Comparison of ENCODE assay signal across 16 cellular contexts in the genomic region with DNA sequence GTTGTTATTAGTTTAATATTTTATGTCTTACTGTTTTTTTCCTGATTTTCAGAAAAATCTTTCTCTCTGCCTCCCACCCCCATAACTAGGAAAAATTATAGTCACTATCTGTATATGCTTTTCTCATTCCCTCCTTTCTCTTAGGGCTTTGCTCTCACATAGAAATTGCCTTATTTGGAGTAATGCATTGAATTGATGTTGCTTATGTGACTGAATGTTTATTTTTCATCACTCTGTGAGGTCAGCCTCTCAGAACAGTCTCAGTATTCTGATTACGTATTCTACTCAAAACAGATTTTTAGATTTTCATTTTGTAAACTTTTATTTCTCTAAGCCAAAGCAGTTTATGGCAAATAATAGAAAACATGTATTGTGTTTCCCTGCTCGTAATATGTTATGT.
DNase-seq lines count a peak whose midpoint lies in the region; TF ChIP-seq lines count a peak whose summit lies in the region.
"Had no signal": no experiment of that assay in that cellular context is flagged by ENCODE, and none has a peak within 500 bp of the region (broad histone marks: within the 10 kb centered on the region; RNA-seq: fewer than 3 reads in every experiment).

No MANE protein-coding gene starts in this region.

- no peak overlapping the region for H2BK12ac ChIP-seq in mesenchymal stem cell (ENCODE audit: low read length in 2 of 2)

- H3K4me1 Mint-ChIP-seq in nephron progenitor cell, result no peaks in the 10 kb centered on the region

- H3K36me3 ChIP-seq in ascending aorta (no peaks in the 10 kb centered on the region), duodenal mucosa (ENCODE audit: control insufficient read depth in 1 of 2, insufficient read depth in 2 of 2, low read length in 2 of 2) (peaks cover 3 to 4% of the 10 kb centered on the region in 2 donors), mesenchymal stem cell (ENCODE audit: control insufficient read depth in 1 of 2, insufficient read depth in 2 of 2, low read depth in 1 of 2, low read length in 2 of 2) (peaks cover 3 to 9% of the 10 kb centered on the region in 2 experiments)

- TF ChIP-seq CTCF in ascending aorta (IDR thresholded peaks at IDR 0.05) (no peak), nephron progenitor cell (IDR thresholded peaks at IDR 0.05) (no peak)

- no peak overlapping the region for H3K14ac ChIP-seq in mesenchymal stem cell (ENCODE audit: low read length in 2 of 2)

- H4K91ac ChIP-seq in mesenchymal stem cell (ENCODE audit: low read length), result no peak overlapping the region

- H3K9me3 Mint-ChIP-seq in nephron progenitor cell, result no peaks in the 10 kb centered on the region

- H3K4me3 ChIP-seq in ascending aorta (no peak overlapping the region), duodenal mucosa (ENCODE audit: low read depth in 1 of 2, low read length in 2 of 2) (no peak overlapping the region), mesenchymal stem cell (ENCODE audit: insufficient read depth in 1 of 2, low read depth in 1 of 2, low read length in 2 of 2) (no peak overlapping the region)

- no peak overlapping the region for H2BK5ac ChIP-seq in mesenchymal stem cell (ENCODE audit: low read depth, low read length, poor library complexity, severe bottlenecking)

- H3K4ac ChIP-seq in mesenchymal stem cell (ENCODE audit: low read depth in 1 of 2, low read length in 2 of 2), result no peak overlapping the region

- no peak overlapping the region for H3K27ac Mint-ChIP-seq in nephron progenitor cell

- H3K9ac ChIP-seq in duodenal mucosa (ENCODE audit: low read depth in 1 of 2, low read length in 2 of 2), result no peak overlapping the region
- no peak overlapping the region for H3K9ac ChIP-seq in mesenchymal stem cell (ENCODE audit: low read length)

- H3K18ac ChIP-seq in mesenchymal stem cell (ENCODE audit: low read depth in 1 of 2, low read length in 2 of 2), result no peak overlapping the region

- intact Hi-C loops in ascending aorta (cut with DNase I), result loop anchor here (5.0 kb wide), 1 partner anchor 290 kb away; no protein-coding TSS in a partner anchor

- peaks cover 5% of the 10 kb centered on the region for H3K79me1 ChIP-seq in mesenchymal stem cell (replicated peaks; ENCODE audit: low read length, poor library complexity, severe bottlenecking)

- H4K8ac ChIP-seq in mesenchymal stem cell (ENCODE audit: low read length), result no peak overlapping the region

- H3K27ac ChIP-seq in ascending aorta, result peak overlapping the region; percentile 68 to 69
- peak overlapping the region; percentile 42 for H3K27ac ChIP-seq in duodenal mucosa (ENCODE audit: low read depth, low read length)
- H3K27ac ChIP-seq in mesenchymal stem cell (ENCODE audit: low read length, poor library complexity, severe bottlenecking), result no peak overlapping the region
- H3K27ac ChIP-seq: C4-2B had no signal

- no peak overlapping the region for H2BK120ac ChIP-seq in mesenchymal stem cell (ENCODE audit: low read depth, low read length)

- DNase-seq in EH (ENCODE audit: low read depth) (peak; percentile 63), ascending aorta (ENCODE audit: low spot score in 2 of 2) (no peak), mesenchymal stem cell (peak; percentile 47), AG20443 (ENCODE audit: low spot score) (no peak), NK-92 (lab: John Stamatoyannopoulos, UW; ENCODE audit: unreplicated experiment) (no peak), nephron progenitor cell (no peak), anterior cingulate cortex (lab: John Stamatoyannopoulos, UW) (no peak)
- DNase-seq: COR-L47, Karpas-422, MM.1S, NCI-H1105, NCI-H1694 treated with DMSO at 0.1 percent for 48 hours, NCI-H748 treated with DMSO at 0.1 percent for 48 hours, Right ventricle myocardium superior had no signal

- WGBS in mesenchymal stem cell, result no CpG with 5 or more reads among the region's 2 CpGs

- no peaks in the 10 kb centered on the region for H3K27me3 Mint-ChIP-seq in nephron progenitor cell (ENCODE audit: low read depth, poor library complexity)

- H3K9me3 ChIP-seq in ascending aorta (no peaks in the 10 kb centered on the region), duodenal mucosa (ENCODE audit: control insufficient read depth in 1 of 2, low read length in 2 of 2) (no peaks in the 10 kb centered on the region), mesenchymal stem cell (ENCODE audit: control insufficient read depth, low read length) (no peaks in the 10 kb centered on the region)

- H3K27me3 ChIP-seq in ascending aorta (no peaks in the 10 kb centered on the region), duodenal mucosa (ENCODE audit: control insufficient read depth in 1 of 2, insufficient read depth in 2 of 2, low read length in 2 of 2) (no peaks in the 10 kb centered on the region), mesenchymal stem cell (ENCODE audit: control insufficient read depth in 1 of 2, insufficient read depth in 1 of 2, low read length in 2 of 2) (no peaks in the 10 kb centered on the region)

- H2AK5ac ChIP-seq in mesenchymal stem cell (ENCODE audit: low read length, severe bottlenecking), result no peak overlapping the region

- peaks cover 0 to 7% of the 10 kb centered on the region in 2 donors for H3K4me1 ChIP-seq in ascending aorta
- H3K4me1 ChIP-seq in duodenal mucosa (ENCODE audit: control insufficient read depth in 1 of 2, insufficient read depth in 2 of 2, low read length in 2 of 2), result no peaks in the 10 kb centered on the region
- no peaks in the 10 kb centered on the region for H3K4me1 ChIP-seq in mesenchymal stem cell (ENCODE audit: control insufficient read depth, insufficient read depth, low read depth, low read length)

- H3K4me3 Mint-ChIP-seq in nephron progenitor cell, result no peak overlapping the region

- H2BK15ac ChIP-seq in mesenchymal stem cell (ENCODE audit: low read depth, poor library complexity, severe bottlenecking), result no peak overlapping the region

- peaks cover 6% of the 10 kb centered on the region for H3K36me3 Mint-ChIP-seq in nephron progenitor cell (ENCODE audit: low read depth)

- no peak overlapping the region for H2AFZ ChIP-seq in mesenchymal stem cell (ENCODE audit: low read depth, low read length)

- no peak overlapping the region for H3K4me2 ChIP-seq in mesenchymal stem cell (ENCODE audit: low read length, poor library complexity, severe bottlenecking)

- H3K23ac ChIP-seq in mesenchymal stem cell (ENCODE audit: low read length in 2 of 2), result no peak overlapping the region

Comparison
In these comparisons a context has a peak if more than half of its experiments do, and no peak if none do; other contexts are left out.
1. DNase-seq: peak in EH (single experiment) and mesenchymal stem cell (single experiment); none in ascending aorta (0 of 2), AG20443 (single experiment), NK-92 (single experiment), nephron progenitor cell (single experiment) and anterior cingulate cortex (0 of 58).